In the genomic region with DNA sequence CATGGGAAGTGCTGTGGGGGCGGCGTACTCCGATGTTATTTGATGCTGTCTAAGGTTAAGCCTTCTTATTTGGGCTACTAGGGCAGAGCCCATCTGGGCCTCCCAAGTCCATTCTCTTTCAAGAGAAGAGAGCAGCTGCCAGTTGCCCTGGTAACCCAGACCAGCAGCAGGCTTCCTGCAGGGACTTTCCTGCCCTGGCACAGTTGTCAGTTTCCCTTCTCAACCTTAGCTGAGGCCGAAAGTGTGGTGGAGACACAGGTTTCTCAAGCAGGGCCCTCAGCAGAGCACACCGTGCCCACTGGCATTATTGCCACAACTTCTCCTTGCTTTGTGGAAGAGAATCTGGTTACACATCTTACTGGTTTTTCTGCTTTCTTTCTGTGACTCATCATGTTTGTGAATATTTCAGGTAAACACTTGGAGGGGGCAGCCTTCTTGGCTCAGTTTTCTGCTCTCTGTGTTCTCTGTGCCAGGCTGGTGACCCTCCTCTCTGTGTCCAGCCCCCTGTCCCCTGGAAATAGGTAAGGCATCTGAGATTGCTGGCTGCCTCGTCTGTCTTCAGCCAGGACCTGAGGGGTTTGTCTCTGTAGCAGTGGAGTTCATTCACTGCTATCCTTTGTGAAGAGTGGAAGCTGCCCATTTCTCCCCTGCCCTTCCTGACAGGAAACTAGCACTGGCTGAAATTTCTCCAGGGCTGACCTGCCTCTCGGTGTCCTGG, we compare ENCODE assay signal across 8 cellular contexts.
DNase-seq lines count a peak whose midpoint lies in the region; ATAC-seq and TF ChIP-seq lines count a peak whose summit lies in the region.

No MANE protein-coding gene starts in this region.

- 34 to 42% (median 39%) methylated on average over 7 of the region's 7 CpGs for WGBS in spleen, 5 donors

- intact Hi-C loops in spleen (cut with DNase I; ENCODE audit: low total_unique reads) = loop anchor here (10.0 kb wide), 1 partner anchor 112 kb away; a partner anchor contains a TSS

- H3K79me2 ChIP-seq in KMS-11 (ENCODE audit: insufficient read depth, low read depth) = no peaks in the 10 kb centered on the region

- H3K9me3 ChIP-seq in spleen = no peaks in the 10 kb centered on the region

- TF ChIP-seq CTCF in C4-2B (conservative IDR thresholded peaks at IDR 0.05) (no peak), KMS-11 (conservative IDR thresholded peaks at IDR 0.05; ENCODE audit: low read depth, low read length) (no peak), endothelial cell (IDR thresholded peaks at IDR 0.05; ENCODE audit: unreplicated experiment) (no peak), spleen (IDR thresholded peaks at IDR 0.05 in 8 of 11, conservative IDR thresholded peaks at IDR 0.05 in 3 of 11) (no peak)

- H3K27ac Mint-ChIP-seq in T-helper 2 cell treated with Interferon-gamma antibody and Interleukin-4, amounts not matched to agents 5 μg/mL and 100 μg/mL, for 36 hours = peak overlapping the region; percentile 29
- peak overlapping the region; percentile 98 for H3K27ac Mint-ChIP-seq in endothelial cell (ENCODE audit: unreplicated experiment)

- peak; percentile 41 for ATAC-seq in GM18909 (IDR thresholded peaks at IDR 0.05; ENCODE audit: poor library complexity, unreplicated experiment)

- H3K4me3 ChIP-seq in KMS-11 (IDR thresholded peaks at IDR 0.05; ENCODE audit: insufficient read depth, low read depth, low read length) = no peak overlapping the region
- H3K4me3 ChIP-seq in spleen = peak overlapping the region in 1 of 8 donors; percentile 21

- H2AFZ ChIP-seq in KMS-11 (ENCODE audit: low read depth) = peak overlapping the region; percentile 25; the same call in 1 of the 2 replicates

- H3K27ac ChIP-seq in C4-2B = peak overlapping the region; percentile 89
- peak overlapping the region; percentile 94 for H3K27ac ChIP-seq in KMS-11
- peak overlapping the region; percentile 24 to 90 (median 85) for H3K27ac ChIP-seq in spleen

- peaks cover 2% of the 10 kb centered on the region for H3K27me3 Mint-ChIP-seq in T-helper 2 cell treated with Interferon-gamma antibody and Interleukin-4, amounts not matched to agents 5 μg/mL and 100 μg/mL, for 36 hours (ENCODE audit: low read depth)
- H3K27me3 Mint-ChIP-seq in endothelial cell (ENCODE audit: unreplicated experiment) = peaks cover 4% of the 10 kb centered on the region

- no peaks in the 10 kb centered on the region for H3K27me3 ChIP-seq in KMS-11 (ENCODE audit: insufficient read depth, low read depth)
- H3K27me3 ChIP-seq in spleen (replicated peaks in 1 of 7) = no peaks in the 10 kb centered on the region

- H3K36me3 ChIP-seq in KMS-11 (ENCODE audit: insufficient read depth) (no peaks in the 10 kb centered on the region), spleen (no peaks in the 10 kb centered on the region)

- DNase-seq in T-helper 2 cell treated with Interferon-gamma antibody and Interleukin-4, amounts not matched to agents 5 μg/mL and 100 μg/mL, for 36 hours (ENCODE audit: low spot score) = peak; percentile 60
- DNase-seq in endothelial cell (ENCODE audit: low spot score) (no peak), spleen (peak; percentile 83), glomerular visceral epithelial cell (ENCODE audit: extremely low spot score) (no peak), middle frontal gyrus (ENCODE audit: extremely low spot score, low spot score) (no peak)

- TF ChIP-seq POLR2A in spleen (IDR thresholded peaks at IDR 0.05) = no peak

- H3K4me2 ChIP-seq in KMS-11 = peak overlapping the region; percentile 89

- peaks cover 72% of the 10 kb centered on the region for H3K4me1 Mint-ChIP-seq in T-helper 2 cell treated with Interferon-gamma antibody and Interleukin-4, amounts not matched to agents 5 μg/mL and 100 μg/mL, for 36 hours (ENCODE audit: low read depth)
- peaks cover 71% of the 10 kb centered on the region for H3K4me1 Mint-ChIP-seq in endothelial cell (ENCODE audit: unreplicated experiment)

- peaks cover 71% of the 10 kb centered on the region for H3K4me1 ChIP-seq in KMS-11 (ENCODE audit: low read depth, poor library complexity, severe bottlenecking)
- H3K4me1 ChIP-seq in spleen = peaks cover 47 to 88% (median 78%) of the 10 kb centered on the region in 6 donors

- no peaks in the 10 kb centered on the region for H4K20me1 ChIP-seq in KMS-11 (ENCODE audit: insufficient read depth)

- peak overlapping the region; percentile 53 for H3K4me3 Mint-ChIP-seq in T-helper 2 cell treated with Interferon-gamma antibody and Interleukin-4, amounts not matched to agents 5 μg/mL and 100 μg/mL, for 36 hours
- H3K4me3 Mint-ChIP-seq in endothelial cell (ENCODE audit: unreplicated experiment) = peak overlapping the region; percentile 52

- H3K9ac ChIP-seq in KMS-11 = peak overlapping the region; percentile 71

- no peaks in the 10 kb centered on the region for H3K36me3 Mint-ChIP-seq in T-helper 2 cell treated with Interferon-gamma antibody and Interleukin-4, amounts not matched to agents 5 μg/mL and 100 μg/mL, for 36 hours (ENCODE audit: low read depth)
- H3K36me3 Mint-ChIP-seq in endothelial cell (ENCODE audit: low read depth, unreplicated experiment) = no peaks in the 10 kb centered on the region

- no peaks in the 10 kb centered on the region for H3K9me3 Mint-ChIP-seq in T-helper 2 cell treated with Interferon-gamma antibody and Interleukin-4, amounts not matched to agents 5 μg/mL and 100 μg/mL, for 36 hours
- H3K9me3 Mint-ChIP-seq in endothelial cell (ENCODE audit: unreplicated experiment) = no peaks in the 10 kb centered on the region

Comparison
In these comparisons a context has a peak if more than half of its experiments do, and no peak if none do; other contexts are left out.
1. DNase-seq: peak in T-helper 2 cell treated with Interferon-gamma antibody and Interleukin-4, amounts not matched to agents 5 μg/mL and 100 μg/mL, for 36 hours (single experiment) and spleen (single experiment); none in endothelial cell (single experiment), glomerular visceral epithelial cell (single experiment) and middle frontal gyrus (single experiment).
2. Peak in every context shown above with its lines, with median percentiles within 50 percentile points of each other: H3K27ac ChIP-seq.